14 cellular contexts compared by ENCODE assay signal in genomic region chr22:42549329-42550060, GRCh38.
"Had no signal": no experiment of that assay in that cellular context is flagged by ENCODE, and none has a peak within 500 bp of the region (broad histone marks: within the 10 kb centered on the region; RNA-seq: fewer than 3 reads in every experiment).

No MANE protein-coding gene starts in this region.

- H3K9me3 Mint-ChIP-seq: activated CD4-positive, alpha-beta memory T cell treated with anti-CD3 and anti-CD28 coated beads for 36 hours; activated naive CD4-positive, alpha-beta T cell treated with anti-CD3 and anti-CD28 coated beads for 36 hours; stimulated activated naive B cell treated with anti-CD40 and anti-IgM and Interleukin-4, amounts not matched to agents 10 μg/mL and 1 μg/mL and 100 μg/mL, for 72 hours; type B pancreatic cell had no signal

- H3K27ac ChIP-seq: heart left ventricle, vagina had no signal

- H3K27ac Mint-ChIP-seq: activated CD4-positive, alpha-beta memory T cell treated with anti-CD3 and anti-CD28 coated beads for 36 hours; activated naive CD4-positive, alpha-beta T cell treated with anti-CD3 and anti-CD28 coated beads for 36 hours; type B pancreatic cell had no signal

- H3K27me3 Mint-ChIP-seq: activated CD4-positive, alpha-beta memory T cell treated with anti-CD3 and anti-CD28 coated beads for 36 hours; stimulated activated naive B cell treated with anti-CD40 and anti-IgM and Interleukin-4, amounts not matched to agents 10 μg/mL and 1 μg/mL and 100 μg/mL, for 72 hours had no signal

- ATAC-seq: heart left ventricle; sciatic nerve; stimulated activated naive B cell treated with anti-CD40 and anti-IgM and Interleukin-4, amounts not matched to agents 10 μg/mL and 1 μg/mL and 100 μg/mL, for 72 hours had no signal

- DNase-seq: activated CD4-positive, alpha-beta memory T cell treated with anti-CD3 and anti-CD28 coated beads for 36 hours; activated CD4-positive, alpha-beta T cell treated with anti-CD3 and anti-CD28 coated beads for 48 hours; activated effector memory CD4-positive, alpha-beta T cell treated with Interleukin-2 at 50 U/mL for 16 hours; activated naive CD4-positive, alpha-beta T cell treated with anti-CD3 and anti-CD28 coated beads for 36 hours; activated T-cell treated with anti-CD3 and anti-CD28 coated beads, Interleukin-2, amount 50 U/mL, for 48 hours; amygdala; heart left ventricle; small intestine; stimulated activated CD4-positive, alpha-beta T cell treated with anti-CD3 and anti-CD28 coated beads, Interleukin-2, amount 100 ng/mL, for 24 hours; stimulated activated naive B cell treated with anti-CD40 and anti-IgM and Interleukin-4, amounts not matched to agents 10 μg/mL and 1 μg/mL and 100 μg/mL, for 72 hours; T-helper 9 cell had no signal

- H3K9me3 ChIP-seq: vagina had no signal

- H3K27me3 ChIP-seq: vagina had no signal

- H3K36me3 ChIP-seq: heart left ventricle, vagina had no signal

- H3K4me3 ChIP-seq: heart left ventricle, vagina had no signal

- H3K36me3 Mint-ChIP-seq: activated CD4-positive, alpha-beta memory T cell treated with anti-CD3 and anti-CD28 coated beads for 36 hours; stimulated activated naive B cell treated with anti-CD40 and anti-IgM and Interleukin-4, amounts not matched to agents 10 μg/mL and 1 μg/mL and 100 μg/mL, for 72 hours; type B pancreatic cell had no signal

- H3K4me3 Mint-ChIP-seq: activated CD4-positive, alpha-beta memory T cell treated with anti-CD3 and anti-CD28 coated beads for 36 hours; activated naive CD4-positive, alpha-beta T cell treated with anti-CD3 and anti-CD28 coated beads for 36 hours; stimulated activated naive B cell treated with anti-CD40 and anti-IgM and Interleukin-4, amounts not matched to agents 10 μg/mL and 1 μg/mL and 100 μg/mL, for 72 hours; type B pancreatic cell had no signal
